Comparison of ENCODE assay signal across 14 cellular contexts in the genomic region with DNA sequence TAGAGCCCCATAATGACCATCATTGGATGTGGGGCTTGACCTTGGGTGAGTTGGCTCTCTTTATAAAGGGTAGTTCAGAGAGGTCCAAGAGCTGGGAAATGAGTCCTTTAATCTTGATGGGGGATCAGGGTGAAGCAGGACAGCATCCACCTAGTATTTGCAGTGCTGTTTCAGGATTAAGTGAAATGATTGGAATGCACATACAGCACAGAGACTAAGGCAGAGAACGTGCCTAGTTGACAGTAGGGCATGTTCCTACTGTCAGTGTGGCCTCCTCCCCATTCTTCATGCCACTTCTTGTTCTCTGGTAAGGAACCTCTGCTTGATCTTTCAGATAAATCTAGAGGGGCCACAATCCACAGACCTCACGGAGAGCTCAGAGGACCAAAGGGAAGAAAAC.
"Had no signal": no experiment of that assay in that cellular context is flagged by ENCODE, and none has a peak within 500 bp of the region (broad histone marks: within the 10 kb centered on the region; RNA-seq: fewer than 3 reads in every experiment).

No MANE protein-coding gene starts in this region.

- H3K4me3 ChIP-seq: cardiac muscle cell, skin epidermis, tibial nerve, vagina had no signal

- H3K27me3 ChIP-seq: cardiac muscle cell, foreskin keratinocyte, tibial nerve, vagina had no signal

- DNase-seq: activated CD4-positive, alpha-beta T cell treated with anti-CD3 and anti-CD28 coated beads for 1 hour; activated gamma-delta T cell; dermis blood vessel endothelial cell; effector memory CD4-positive, alpha-beta T cell; glutamatergic neuron; left ventricle myocardium superior; occipital lobe; retina had no signal

- H3K4me1 ChIP-seq: tibial nerve had no signal

- H3K9me3 ChIP-seq: tibial nerve, vagina had no signal

- H3K27ac ChIP-seq: cardiac muscle cell, foreskin keratinocyte, tibial nerve, vagina, VCaP had no signal

- H3K36me3 ChIP-seq: cardiac muscle cell, tibial nerve, vagina had no signal
